3 cellular contexts compared by ENCODE assay signal in the genomic region with DNA sequence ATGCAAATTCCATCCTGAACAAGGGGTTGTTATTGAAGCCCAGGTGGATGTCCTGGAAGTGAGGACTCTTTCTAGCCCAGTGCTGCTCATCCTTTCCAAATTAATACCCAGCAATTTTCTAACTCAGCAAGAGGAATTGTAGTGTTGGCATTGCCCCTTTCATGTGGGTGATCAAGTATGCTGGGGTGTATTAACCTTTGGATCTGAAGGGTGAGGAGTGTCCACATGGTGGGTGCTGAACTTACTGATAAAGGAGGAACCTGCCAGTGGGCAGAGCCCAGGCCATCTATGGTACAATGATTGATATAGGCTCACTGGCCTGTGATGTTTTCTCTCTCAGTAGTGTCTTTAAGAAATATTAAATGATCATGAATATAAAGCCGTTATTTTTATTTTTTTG.
"Had no signal": no experiment of that assay in that cellular context is flagged by ENCODE, and none has a peak within 500 bp of the region (broad histone marks: within the 10 kb centered on the region; RNA-seq: fewer than 3 reads in every experiment).

No MANE protein-coding gene starts in this region.

- H3K4me3 ChIP-seq: GM12878 had no signal

- ATAC-seq: GM12878 had no signal

- DNase-seq: GDM1, GF-D8 had no signal
